Comparison of ENCODE assay signal across 43 cellular contexts in the genomic region with DNA sequence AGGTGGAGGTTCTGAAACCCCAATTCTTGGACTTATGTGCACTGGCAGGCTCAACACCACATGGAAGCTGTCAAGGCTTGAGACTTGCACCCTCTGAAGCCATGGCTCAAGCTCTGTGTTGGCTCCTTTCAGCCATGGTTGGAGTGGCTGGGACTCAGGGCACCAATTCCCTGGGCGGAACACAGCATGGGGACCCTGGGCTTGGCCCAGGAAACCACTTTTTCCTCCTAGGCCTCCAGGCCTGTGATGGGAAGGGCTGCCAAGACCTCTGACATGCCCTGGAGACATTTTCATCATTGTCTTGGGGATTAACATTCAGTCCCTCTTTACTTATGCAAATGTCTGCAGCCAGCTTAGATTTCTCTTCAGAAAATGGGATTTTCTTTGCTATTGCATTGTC. TPM values are rescaled to one million over a fixed set of nuclear protein-coding genes. Genes with fewer than 3 reads are reported as not detected.
"Had no signal": no experiment of that assay in that cellular context is flagged by ENCODE, and none has a peak within 500 bp of the region (broad histone marks: within the 10 kb centered on the region; RNA-seq: fewer than 3 reads in every experiment).

No MANE protein-coding gene starts in this region.

- H3K27ac ChIP-seq: adrenal gland, ascending aorta, body of pancreas, brain microvascular endothelial cell, breast epithelium, cardiac muscle cell had no signal

- H3K9me3 ChIP-seq: adrenal gland, ascending aorta, body of pancreas had no signal

- H3K4me1 Mint-ChIP-seq: activated naive CD4-positive, alpha-beta T cell treated with anti-CD3 and anti-CD28 coated beads, Interleukin-2, amount 10 ng/mL, durations not matched to agents 7 days and 5 days; activated naive CD4-positive, alpha-beta T cell treated with anti-CD3 and anti-CD28 coated beads, Interleukin-2, amount 50 U/mL, for 24 hours; activated naive CD8-positive, alpha-beta T cell treated with anti-CD3 and anti-CD28 coated beads for 36 hours; activated naive CD8-positive, alpha-beta T cell treated with anti-CD3 and anti-CD28 coated beads, Interleukin-2, amount 10 ng/mL, durations not matched to agents 7 days and 5 days; activated naive CD8-positive, alpha-beta T cell treated with anti-CD3 and anti-CD28 coated beads, Interleukin-2, amount 50 U/mL, for 24 hours; central memory CD8-positive, alpha-beta T cell had no signal

- H3K4me1 ChIP-seq: adrenal gland, ascending aorta, breast epithelium had no signal

- H3K9me3 Mint-ChIP-seq: activated naive CD4-positive, alpha-beta T cell treated with anti-CD3 and anti-CD28 coated beads, Interleukin-2, amount 50 U/mL, for 24 hours; activated naive CD8-positive, alpha-beta T cell treated with anti-CD3 and anti-CD28 coated beads, Interleukin-2, amount 50 U/mL, for 24 hours; central memory CD8-positive, alpha-beta T cell had no signal

- ATAC-seq: activated naive CD4-positive, alpha-beta T cell treated with anti-CD3 and anti-CD28 coated beads, Interleukin-2, amount 50 U/mL, for 72 hours; activated naive CD8-positive, alpha-beta T cell treated with anti-CD3 and anti-CD28 coated beads, Interleukin-2, amount 50 U/mL, for 24 hours; activated T-cell treated with anti-CD3 and anti-CD28 coated beads, Interleukin-2, amount 50 U/mL, for 4 hours; activated T-cell treated with anti-CD3 and anti-CD28 coated beads, Interleukin-2, amount 50 U/mL, for 72 hours; activated T-helper 17 cell treated with anti-CD3 and anti-CD28 coated beads, Interleukin-2, amount 50 U/mL, for 72 hours; body of pancreas had no signal

- FAIRE-seq: bronchial epithelial cell had no signal

- H3K27me3 ChIP-seq: adrenal gland, ascending aorta, body of pancreas, brain microvascular endothelial cell, breast epithelium, cardiac muscle cell had no signal

- H3K36me3 ChIP-seq: adrenal gland, ascending aorta, brain microvascular endothelial cell, breast epithelium, cardiac muscle cell had no signal

- H3K4me3 Mint-ChIP-seq: activated naive CD4-positive, alpha-beta T cell treated with anti-CD3 and anti-CD28 coated beads for 36 hours; activated naive CD4-positive, alpha-beta T cell treated with anti-CD3 and anti-CD28 coated beads, Interleukin-2, amount 10 ng/mL, durations not matched to agents 7 days and 5 days; activated naive CD4-positive, alpha-beta T cell treated with anti-CD3 and anti-CD28 coated beads, Interleukin-2, amount 50 U/mL, for 24 hours; activated naive CD8-positive, alpha-beta T cell; activated naive CD8-positive, alpha-beta T cell treated with anti-CD3 and anti-CD28 coated beads for 36 hours; activated naive CD8-positive, alpha-beta T cell treated with anti-CD3 and anti-CD28 coated beads, Interleukin-2, amount 10 ng/mL, durations not matched to agents 7 days and 5 days; activated naive CD8-positive, alpha-beta T cell treated with anti-CD3 and anti-CD28 coated beads, Interleukin-2, amount 50 U/mL, for 24 hours; activated T-cell treated with anti-CD3 and anti-CD28 coated beads, Interleukin-2, amount 50 U/mL, for 24 hours; activated T-cell treated with anti-CD3 and anti-CD28 coated beads, Interleukin-2, amount 50 U/mL, for 4 hours; activated T-cell treated with anti-CD3 and anti-CD28 coated beads, Interleukin-2, amount 50 U/mL, for 72 hours; activated T-helper 1 cell treated with anti-CD3 and anti-CD28 coated beads, Interleukin-12 subunit alpha, Interleukin-12 subunit beta, Interleukin-2, Interleukin-4 antibody, amounts not matched to agents 30 ng/mL and 10 ng/mL and 1 ng/mL, durations not matched to agents 14 hours and 24 hours and 36 hours; activated T-helper 17 cell treated with anti-CD3 and anti-CD28 coated beads, Interleukin-2, amount 50 U/mL, for 72 hours; brain; central memory CD8-positive, alpha-beta T cell had no signal

- H3K36me3 Mint-ChIP-seq: activated naive CD4-positive, alpha-beta T cell treated with anti-CD3 and anti-CD28 coated beads, Interleukin-2, amount 10 ng/mL, durations not matched to agents 7 days and 5 days; activated naive CD4-positive, alpha-beta T cell treated with anti-CD3 and anti-CD28 coated beads, Interleukin-2, amount 50 U/mL, for 24 hours; activated naive CD8-positive, alpha-beta T cell; activated naive CD8-positive, alpha-beta T cell treated with anti-CD3 and anti-CD28 coated beads for 36 hours had no signal

- H3K27ac Mint-ChIP-seq: activated naive CD4-positive, alpha-beta T cell treated with anti-CD3 and anti-CD28 coated beads for 36 hours; activated naive CD4-positive, alpha-beta T cell treated with anti-CD3 and anti-CD28 coated beads, Interleukin-2, amount 10 ng/mL, durations not matched to agents 7 days and 5 days; activated naive CD4-positive, alpha-beta T cell treated with anti-CD3 and anti-CD28 coated beads, Interleukin-2, amount 50 U/mL, for 24 hours; activated naive CD4-positive, alpha-beta T cell treated with anti-CD3 and anti-CD28 coated beads, Interleukin-2, amount 50 U/mL, for 72 hours; activated naive CD8-positive, alpha-beta T cell; activated naive CD8-positive, alpha-beta T cell treated with anti-CD3 and anti-CD28 coated beads for 36 hours; activated naive CD8-positive, alpha-beta T cell treated with anti-CD3 and anti-CD28 coated beads, Interleukin-2, amount 10 ng/mL, durations not matched to agents 7 days and 5 days; activated naive CD8-positive, alpha-beta T cell treated with anti-CD3 and anti-CD28 coated beads, Interleukin-2, amount 50 U/mL, for 24 hours; activated T-cell treated with anti-CD3 and anti-CD28 coated beads, Interleukin-2, amount 50 U/mL, for 24 hours; activated T-cell treated with anti-CD3 and anti-CD28 coated beads, Interleukin-2, amount 50 U/mL, for 72 hours; activated T-helper 1 cell treated with anti-CD3 and anti-CD28 coated beads, Interleukin-12 subunit alpha, Interleukin-12 subunit beta, Interleukin-2, Interleukin-4 antibody, amounts not matched to agents 30 ng/mL and 10 ng/mL and 1 ng/mL, durations not matched to agents 14 hours and 24 hours and 36 hours; activated T-helper 17 cell treated with anti-CD3 and anti-CD28 coated beads, Interleukin-2, amount 50 U/mL, for 72 hours; activated T-helper 2 cell treated with anti-CD3 and anti-CD28 coated beads, Interferon-gamma antibody, Interleukin-2, Interleukin-4, amounts not matched to agents 10 μg/mL and 5 μg/mL and 100 μg/mL, durations not matched to agents 14 hours and 24 hours and 36 hours; brain had no signal

- DNase-seq: activated effector memory CD4-positive, alpha-beta T cell treated with anti-CD3 and anti-CD28 coated beads, Interleukin-2, amount 50 U/mL, for 16 hours; activated effector memory CD4-positive, alpha-beta T cell treated with Interleukin-2 at 50 U/mL for 16 hours; activated gamma-delta T cell; activated gamma-delta T cell treated with Interleukin-2 at 50 U/mL for 16 hours; activated naive CD4-positive, alpha-beta T cell; activated naive CD4-positive, alpha-beta T cell treated with anti-CD3 and anti-CD28 coated beads for 36 hours; activated naive CD4-positive, alpha-beta T cell treated with anti-CD3 and anti-CD28 coated beads, Interleukin-2, amount 10 ng/mL, durations not matched to agents 7 days and 5 days; activated naive CD4-positive, alpha-beta T cell treated with anti-CD3 and anti-CD28 coated beads, Interleukin-2, amount 50 U/mL, for 16 hours; activated naive CD4-positive, alpha-beta T cell treated with Interleukin-2 at 50 U/mL for 16 hours; activated naive CD8-positive, alpha-beta T cell treated with anti-CD3 and anti-CD28 coated beads for 36 hours; activated naive CD8-positive, alpha-beta T cell treated with anti-CD3 and anti-CD28 coated beads, Interleukin-2, amount 10 ng/mL, durations not matched to agents 7 days and 5 days; activated naive CD8-positive, alpha-beta T cell treated with anti-CD3 and anti-CD28 coated beads, Interleukin-2, amount 50 U/mL, for 24 hours; activated T-cell treated with anti-CD3 and anti-CD28 coated beads, Interleukin-2, amount 50 U/mL, for 1 hour; activated T-cell treated with anti-CD3 and anti-CD28 coated beads, Interleukin-2, amount 50 U/mL, for 24 hours; activated T-cell treated with anti-CD3 and anti-CD28 coated beads, Interleukin-2, amount 50 U/mL, for 4 hours; activated T-cell treated with anti-CD3 and anti-CD28 coated beads, Interleukin-2, amount 50 U/mL, for 48 hours; activated T-cell treated with anti-CD3 and anti-CD28 coated beads, Interleukin-2, amount 50 U/mL, for 72 hours; adrenal gland; amniotic stem cell; amygdala; anterior cingulate cortex; aorta; body of pancreas; brain microvascular endothelial cell; caudate nucleus; central memory CD4-positive, alpha-beta T cell; cerebellar nuclear complex had no signal

- H3K27me3 Mint-ChIP-seq: activated naive CD8-positive, alpha-beta T cell treated with anti-CD3 and anti-CD28 coated beads for 36 hours; activated naive CD8-positive, alpha-beta T cell treated with anti-CD3 and anti-CD28 coated beads, Interleukin-2, amount 10 ng/mL, durations not matched to agents 7 days and 5 days; brain had no signal

- H3K4me3 ChIP-seq: adrenal gland, ascending aorta, body of pancreas, breast epithelium, cardiac muscle cell had no signal

RNA-seq across cellular contexts. Expression of gene CLDN20, which starts 26.2 kb away (rescaled TPM):
- total RNA-seq: activated naive CD4-positive, alpha-beta T cell treated with anti-CD3 and anti-CD28 coated beads for 36 hours; activated naive CD4-positive, alpha-beta T cell treated with anti-CD3 and anti-CD28 coated beads, Interleukin-2, amount 50 U/mL, for 72 hours; activated naive CD8-positive, alpha-beta T cell treated with anti-CD3 and anti-CD28 coated beads for 36 hours; activated naive CD8-positive, alpha-beta T cell treated with anti-CD3 and anti-CD28 coated beads, Interleukin-2, amount 10 ng/mL, durations not matched to agents 7 days and 5 days; activated T-cell treated with anti-CD3 and anti-CD28 coated beads, Interleukin-2, amount 50 U/mL, for 4 hours; activated T-cell treated with anti-CD3 and anti-CD28 coated beads, Interleukin-2, amount 50 U/mL, for 72 hours; activated T-helper 1 cell treated with anti-CD3 and anti-CD28 coated beads, Interleukin-12 subunit alpha, Interleukin-12 subunit beta, Interleukin-2, Interleukin-4 antibody, amounts not matched to agents 30 ng/mL and 10 ng/mL and 1 ng/mL, durations not matched to agents 14 hours and 24 hours and 36 hours; activated T-helper 17 cell treated with anti-CD3 and anti-CD28 coated beads, Interleukin-2, amount 50 U/mL, for 72 hours; adrenal gland; aorta; ascending aorta; body of pancreas; breast epithelium; bronchial epithelial cell; cardiac muscle cell; cardiac septum; cerebellum; chondrocyte had no signal
- polyA plus RNA-seq: adipose tissue, adrenal gland, aorta had no signal
